1 cellular context compared by ENCODE assay signal in the genomic region with DNA sequence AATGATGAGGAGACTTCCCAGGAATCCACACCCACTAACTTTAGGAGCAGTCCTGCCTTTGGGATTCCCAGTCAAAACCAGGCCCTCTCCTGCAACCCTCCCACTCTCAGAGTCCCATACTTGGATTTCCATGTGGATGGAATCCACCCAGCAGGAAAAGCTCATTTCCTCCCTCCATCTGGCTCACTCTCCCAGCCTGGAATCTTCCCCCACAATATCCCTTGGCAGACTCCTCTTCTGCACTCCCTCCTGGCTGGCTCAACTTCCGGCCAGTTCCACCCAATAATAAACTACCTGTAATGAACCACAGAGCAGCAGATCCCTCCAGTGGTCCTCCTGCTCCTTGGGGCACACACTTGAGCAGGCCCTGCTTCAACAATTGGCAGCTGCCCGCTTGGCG.
TF ChIP-seq lines count a peak whose summit lies in the region.

No MANE protein-coding gene starts in this region.

TF ChIP-seq in GM23338, 12 proteins besides CTCF, POLR2A, EP300 and RAD21 (continued from another document):
- TF ChIP-seq, protein P1, sequence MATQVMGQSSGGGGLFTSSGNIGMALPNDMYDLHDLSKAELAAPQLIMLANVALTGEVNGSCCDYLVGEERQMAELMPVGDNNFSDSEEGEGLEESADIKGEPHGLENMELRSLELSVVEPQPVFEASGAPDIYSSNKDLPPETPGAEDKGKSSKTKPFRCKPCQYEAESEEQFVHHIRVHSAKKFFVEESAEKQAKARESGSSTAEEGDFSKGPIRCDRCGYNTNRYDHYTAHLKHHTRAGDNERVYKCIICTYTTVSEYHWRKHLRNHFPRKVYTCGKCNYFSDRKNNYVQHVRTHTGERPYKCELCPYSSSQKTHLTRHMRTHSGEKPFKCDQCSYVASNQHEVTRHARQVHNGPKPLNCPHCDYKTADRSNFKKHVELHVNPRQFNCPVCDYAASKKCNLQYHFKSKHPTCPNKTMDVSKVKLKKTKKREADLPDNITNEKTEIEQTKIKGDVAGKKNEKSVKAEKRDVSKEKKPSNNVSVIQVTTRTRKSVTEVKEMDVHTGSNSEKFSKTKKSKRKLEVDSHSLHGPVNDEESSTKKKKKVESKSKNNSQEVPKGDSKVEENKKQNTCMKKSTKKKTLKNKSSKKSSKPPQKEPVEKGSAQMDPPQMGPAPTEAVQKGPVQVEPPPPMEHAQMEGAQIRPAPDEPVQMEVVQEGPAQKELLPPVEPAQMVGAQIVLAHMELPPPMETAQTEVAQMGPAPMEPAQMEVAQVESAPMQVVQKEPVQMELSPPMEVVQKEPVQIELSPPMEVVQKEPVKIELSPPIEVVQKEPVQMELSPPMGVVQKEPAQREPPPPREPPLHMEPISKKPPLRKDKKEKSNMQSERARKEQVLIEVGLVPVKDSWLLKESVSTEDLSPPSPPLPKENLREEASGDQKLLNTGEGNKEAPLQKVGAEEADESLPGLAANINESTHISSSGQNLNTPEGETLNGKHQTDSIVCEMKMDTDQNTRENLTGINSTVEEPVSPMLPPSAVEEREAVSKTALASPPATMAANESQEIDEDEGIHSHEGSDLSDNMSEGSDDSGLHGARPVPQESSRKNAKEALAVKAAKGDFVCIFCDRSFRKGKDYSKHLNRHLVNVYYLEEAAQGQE (IDR thresholded peaks at IDR 0.05; ENCODE audit: unreplicated experiment), result no peak
- TF ChIP-seq NANOG (IDR thresholded peaks at IDR 0.05; ENCODE audit: borderline replicate concordance) (no peak), CREB1 (CRISPR knock-in tag; IDR thresholded peaks at IDR 0.05; ENCODE audit: low read depth) (no peak), EZH2 (IDR thresholded peaks at IDR 0.05; ENCODE audit: low read depth, unreplicated experiment) (no peak)
- TF ChIP-seq, protein P2, sequence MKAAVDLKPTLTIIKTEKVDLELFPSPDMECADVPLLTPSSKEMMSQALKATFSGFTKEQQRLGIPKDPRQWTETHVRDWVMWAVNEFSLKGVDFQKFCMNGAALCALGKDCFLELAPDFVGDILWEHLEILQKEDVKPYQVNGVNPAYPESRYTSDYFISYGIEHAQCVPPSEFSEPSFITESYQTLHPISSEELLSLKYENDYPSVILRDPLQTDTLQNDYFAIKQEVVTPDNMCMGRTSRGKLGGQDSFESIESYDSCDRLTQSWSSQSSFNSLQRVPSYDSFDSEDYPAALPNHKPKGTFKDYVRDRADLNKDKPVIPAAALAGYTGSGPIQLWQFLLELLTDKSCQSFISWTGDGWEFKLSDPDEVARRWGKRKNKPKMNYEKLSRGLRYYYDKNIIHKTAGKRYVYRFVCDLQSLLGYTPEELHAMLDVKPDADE (IDR thresholded peaks at IDR 0.05), result no peak
